Comparison of ENCODE assay signal across 22 cellular contexts in the genomic region with DNA sequence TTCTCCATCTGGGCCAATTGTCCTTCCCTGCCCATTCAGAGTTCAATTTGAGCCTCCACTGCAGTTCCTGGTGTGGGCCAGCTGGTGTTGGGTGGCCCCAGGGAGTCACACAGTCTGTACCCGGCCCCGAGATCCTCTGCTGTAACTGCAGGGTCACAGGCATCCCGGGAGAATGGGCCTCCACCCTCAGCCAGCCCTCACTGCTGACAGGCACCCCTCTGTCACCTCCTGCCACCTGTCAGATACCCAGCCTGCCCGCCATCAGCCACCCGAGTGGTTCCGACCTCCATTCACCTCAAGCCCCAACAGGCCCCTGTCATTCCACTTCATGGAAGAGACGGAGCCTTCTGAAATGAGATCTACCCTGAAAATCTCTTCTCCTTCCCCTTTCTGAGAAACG.
A peak's percentile ranks its signal among the peaks of the same experiment; 100 is the strongest.
DNase-seq lines count a peak whose midpoint lies in the region; TF ChIP-seq lines count a peak whose summit lies in the region.
"Had no signal": no experiment of that assay in that cellular context is flagged by ENCODE, and none has a peak within 500 bp of the region (broad histone marks: within the 10 kb centered on the region; RNA-seq: fewer than 3 reads in every experiment).

No MANE protein-coding gene starts in this region.

- H3K4me2 ChIP-seq in smooth muscle cell: no peak overlapping the region
- H3K4me2 ChIP-seq: BLaER1 treated with 17β-estradiol and CSF1 and Interleukin-3, amounts not matched to agents 10 nM and 100 nM had no signal

- H3K4me3 Mint-ChIP-seq in chondrocyte (ENCODE audit: unreplicated experiment): no peak overlapping the region
- H3K4me3 Mint-ChIP-seq: CD14-positive monocyte; CD4-positive, alpha-beta T cell; CD8-positive, alpha-beta memory T cell; HFFc6 had no signal

- no peaks in the 10 kb centered on the region for H3K79me2 ChIP-seq in smooth muscle cell (ENCODE audit: low read depth)

- no peaks in the 10 kb centered on the region for H3K9me3 ChIP-seq in smooth muscle cell (replicated peaks; ENCODE audit: low read depth)
- H3K9me3 ChIP-seq in vagina: no peaks in the 10 kb centered on the region
- H3K9me3 ChIP-seq: BE2C; BLaER1 treated with 17β-estradiol and CSF1 and Interleukin-3, amounts not matched to agents 10 nM and 100 nM; HAP-1 had no signal

- H3K9ac ChIP-seq in smooth muscle cell (ENCODE audit: low read depth): no peak overlapping the region
- H3K9ac ChIP-seq: BLaER1 treated with 17β-estradiol and CSF1 and Interleukin-3, amounts not matched to agents 10 nM and 100 nM; GM23248 had no signal

- no peak overlapping the region for H3K27ac Mint-ChIP-seq in chondrocyte (ENCODE audit: unreplicated experiment)
- H3K27ac Mint-ChIP-seq: CD14-positive monocyte; CD4-positive, alpha-beta T cell; CD8-positive, alpha-beta memory T cell; HFFc6 had no signal

- no peak for TF ChIP-seq POLR2A in vagina (IDR thresholded peaks at IDR 0.05)

- 98% methylated on average over 8 of the region's 8 CpGs for WGBS in smooth muscle cell (ENCODE audit: low lambda C conversion rate)

- H3K27ac ChIP-seq in smooth muscle cell (ENCODE audit: low read depth): no peak overlapping the region
- H3K27ac ChIP-seq in vagina: no peak overlapping the region
- H3K27ac ChIP-seq: 22Rv1; BLaER1 treated with 17β-estradiol and CSF1 and Interleukin-3, amounts not matched to agents 10 nM and 100 nM; GM23248 had no signal

- H3K4me3 ChIP-seq in smooth muscle cell: no peak overlapping the region
- no peak overlapping the region for H3K4me3 ChIP-seq in vagina
- H3K4me3 ChIP-seq: BLaER1 treated with 17β-estradiol and CSF1 and Interleukin-3, amounts not matched to agents 10 nM and 100 nM; GM12878; GM23248; HAP-1 had no signal

- DNase-seq in NCI-H2171 treated with DMSO at 0.1 percent for 48 hours (lab: John Stamatoyannopoulos, UW) (peak; percentile 40), NCI-H2171 (lab: John Stamatoyannopoulos, UW) (no peak), chondrocyte (ENCODE audit: low spot score) (peak; percentile 81), islet precursor cell (peak; percentile 36), T-helper 9 cell (no peak), smooth muscle cell (lab: John Stamatoyannopoulos, UW; ENCODE audit: unreplicated experiment) (no peak), vagina (ENCODE audit: extremely low spot score in 2 of 2) (no peak)
- DNase-seq: AML-193; BE2C; CD4-positive, alpha-beta T cell; CD8-positive, alpha-beta memory T cell; DMS 273 treated with DMSO at 0.1 percent for 48 hours; DMS79; EL; GDM1; GM23248; HFFc6 had no signal

- no peak overlapping the region for H2AFZ ChIP-seq in smooth muscle cell (ENCODE audit: low read depth)
- H2AFZ ChIP-seq: GM23248 had no signal

- no peaks in the 10 kb centered on the region for H3K36me3 Mint-ChIP-seq in chondrocyte (ENCODE audit: low read depth)
- H3K36me3 Mint-ChIP-seq: CD14-positive monocyte; CD8-positive, alpha-beta memory T cell had no signal

- H3K4me1 ChIP-seq in smooth muscle cell (ENCODE audit: low read depth) (no peaks in the 10 kb centered on the region), vagina (no peaks in the 10 kb centered on the region)
- H3K4me1 ChIP-seq: HAP-1 had no signal

- H3K36me3 ChIP-seq in smooth muscle cell (ENCODE audit: low read depth): no peaks in the 10 kb centered on the region
- no peaks in the 10 kb centered on the region for H3K36me3 ChIP-seq in vagina
- H3K36me3 ChIP-seq: BE2C, HAP-1 had no signal

- TF ChIP-seq CTCF in chondrocyte (IDR thresholded peaks at IDR 0.05): no peak
- no peak for TF ChIP-seq CTCF in smooth muscle cell (IDR thresholded peaks at IDR 0.05; ENCODE audit: borderline replicate concordance, insufficient read depth, poor library complexity, severe bottlenecking)
- TF ChIP-seq CTCF in vagina (IDR thresholded peaks at IDR 0.05): no peak

- peaks cover 8% of the 10 kb centered on the region for H3K4me1 Mint-ChIP-seq in chondrocyte (ENCODE audit: low read depth)
- H3K4me1 Mint-ChIP-seq: CD14-positive monocyte; CD8-positive, alpha-beta memory T cell had no signal

- no peaks in the 10 kb centered on the region for H3K27me3 Mint-ChIP-seq in chondrocyte (ENCODE audit: low read depth)
- H3K27me3 Mint-ChIP-seq: CD4-positive, alpha-beta T cell had no signal

- H3F3A ChIP-seq in smooth muscle cell (ENCODE audit: low read depth): no peaks in the 10 kb centered on the region

- no peaks in the 10 kb centered on the region for H3K9me3 Mint-ChIP-seq in chondrocyte (ENCODE audit: low read depth)
- H3K9me3 Mint-ChIP-seq: CD4-positive, alpha-beta T cell had no signal

- H4K20me1 ChIP-seq in smooth muscle cell (ENCODE audit: low read depth): no peaks in the 10 kb centered on the region
- H4K20me1 ChIP-seq: BLaER1 treated with 17β-estradiol and CSF1 and Interleukin-3, amounts not matched to agents 10 nM and 100 nM had no signal

- intact Hi-C loops in vagina (cut with DNase I): no loop called here

- no peaks in the 10 kb centered on the region for H3K27me3 ChIP-seq in smooth muscle cell (ENCODE audit: low read depth)
- H3K27me3 ChIP-seq in vagina: no peaks in the 10 kb centered on the region
- H3K27me3 ChIP-seq: BE2C; BLaER1 treated with 17β-estradiol and CSF1 and Interleukin-3, amounts not matched to agents 10 nM and 100 nM had no signal

Comparison
In these comparisons a context has a peak if more than half of its experiments do, and no peak if none do; other contexts are left out.
1. DNase-seq: peak in NCI-H2171 treated with DMSO at 0.1 percent for 48 hours (single experiment), chondrocyte (single experiment) and islet precursor cell (single experiment); none in NCI-H2171 (single experiment), T-helper 9 cell (single experiment), smooth muscle cell (single experiment) and vagina (0 of 2).